In the genomic region with DNA sequence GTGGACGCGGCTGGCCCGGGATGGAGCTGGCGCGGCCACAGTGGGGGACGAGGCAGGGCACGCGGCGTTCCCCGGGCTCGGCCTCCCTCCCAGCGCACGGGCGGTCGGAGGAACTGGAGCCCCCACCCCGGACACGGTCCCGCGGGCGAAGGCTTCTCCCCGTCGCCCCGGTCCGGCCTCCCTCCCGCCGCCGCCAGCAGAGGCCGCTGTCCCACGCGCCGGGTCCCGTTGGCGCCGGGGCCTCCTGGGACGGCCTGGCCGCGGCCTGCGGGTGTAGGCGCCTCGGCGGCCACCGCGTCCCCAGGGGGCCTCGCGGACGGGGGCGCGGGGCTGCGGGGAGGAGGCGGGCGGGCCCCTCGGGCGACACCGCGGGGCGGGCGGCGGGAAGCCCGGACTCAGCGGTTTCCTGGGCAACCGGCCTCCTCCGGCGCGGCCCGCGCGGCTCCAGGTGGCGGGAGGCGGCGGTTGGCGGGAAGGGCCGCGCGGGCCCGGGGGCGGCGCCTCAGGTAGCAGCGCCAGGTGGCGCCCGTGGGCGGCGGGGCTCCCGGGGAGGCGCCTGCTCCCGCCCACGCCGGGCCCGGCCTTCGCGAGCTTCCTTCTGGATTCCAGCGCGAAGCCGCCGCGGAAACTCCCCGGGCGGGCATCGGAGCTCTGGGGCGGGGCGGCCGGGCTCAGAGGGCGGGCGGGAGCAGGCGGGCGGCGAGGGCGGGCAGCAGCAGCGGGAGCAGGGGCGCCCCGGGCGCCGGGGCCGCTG, we compare ENCODE assay signal across 8 cellular contexts. TPM values are rescaled to one million over a fixed set of nuclear protein-coding genes. Genes with fewer than 3 reads are reported as not detected.
A peak's percentile ranks its signal among the peaks of the same experiment; 100 is the strongest.
DNase-seq lines count a peak whose midpoint lies in the region; ATAC-seq and TF ChIP-seq lines count a peak whose summit lies in the region.

No MANE protein-coding gene starts in this region.

- H3K4me3 Mint-ChIP-seq in type B pancreatic cell: no peak overlapping the region

- H2BK5ac ChIP-seq in IMR-90 (ENCODE audit: low read depth, low read length, poor library complexity, severe bottlenecking) (no peak overlapping the region), trophoblast cell (ENCODE audit: low read depth, low read length, poor library complexity) (no peak overlapping the region)

- H2BK15ac ChIP-seq in IMR-90 (ENCODE audit: low read depth, low read length): no peak overlapping the region

- H3K27me3 Mint-ChIP-seq in type B pancreatic cell: peaks cover 5% of the 10 kb centered on the region

- H3K14ac ChIP-seq in IMR-90 (replicated peaks; ENCODE audit: low read depth, low read length) (no peak overlapping the region), trophoblast cell (ENCODE audit: low read length) (peak overlapping the region; percentile 90)

- peak overlapping the region; percentile 60 to 95; a peak in 2 of 4 replicates for H4K8ac ChIP-seq in IMR-90 (ENCODE audit: low read depth in 2 of 2, low read length in 2 of 2)
- H4K8ac ChIP-seq in trophoblast cell (ENCODE audit: low read depth, low read length): peak overlapping the region; percentile 94

- H2AK9ac ChIP-seq in IMR-90 (replicated peaks; ENCODE audit: low read depth, low read length, poor library complexity): peak overlapping the region; percentile 28

- H3K36me3 ChIP-seq in DOHH2 (ENCODE audit: control insufficient read depth, low read length): no peaks in the 10 kb centered on the region
- no peaks in the 10 kb centered on the region for H3K36me3 ChIP-seq in IMR-90 (ENCODE audit: control insufficient read depth, insufficient read depth, low read length)
- H3K36me3 ChIP-seq in RWPE2 (ENCODE audit: low read depth): 0 out of 2 replicates have a peak, but pooled peaks cover 8% of the 10 kb centered on the region
- H3K36me3 ChIP-seq in trophoblast cell (ENCODE audit: control insufficient read depth in 1 of 2, insufficient read depth in 2 of 2, low read length in 2 of 2): no peaks in the 10 kb centered on the region

- H3K4ac ChIP-seq in IMR-90 (ENCODE audit: low read depth, low read length) (no peak overlapping the region), trophoblast cell (ENCODE audit: low read depth, low read length) (no peak overlapping the region)

- TF ChIP-seq RAD21 in IMR-90 (IDR thresholded peaks at IDR 0.05; ENCODE audit: low read length): peak; percentile 71

- no peaks in the 10 kb centered on the region for H3K9me3 Mint-ChIP-seq in activated naive CD4-positive, alpha-beta T cell treated with anti-CD3 and anti-CD28 coated beads, Interleukin-2, amount 50 U/mL, for 72 hours
- no peaks in the 10 kb centered on the region for H3K9me3 Mint-ChIP-seq in type B pancreatic cell

- no peak for TF ChIP-seq POLR2A in IMR-90 (IDR thresholded peaks at IDR 0.05; ENCODE audit: low read depth, low read length)

- H3F3A ChIP-seq in DOHH2 (ENCODE audit: control insufficient read depth, insufficient read depth): peaks cover 4% of the 10 kb centered on the region

- H3K9me3 ChIP-seq in DOHH2 (ENCODE audit: control insufficient read depth, insufficient read depth, low read length): no peaks in the 10 kb centered on the region
- no peaks in the 10 kb centered on the region for H3K9me3 ChIP-seq in IMR-90 (ENCODE audit: control insufficient read depth, insufficient read depth, low read length)
- no peaks in the 10 kb centered on the region for H3K9me3 ChIP-seq in RWPE2 (ENCODE audit: severe bottlenecking)
- H3K9me3 ChIP-seq in trophoblast cell (ENCODE audit: insufficient read depth, low read depth, low read length): no peaks in the 10 kb centered on the region

- no peak overlapping the region; the same call in 1 of the 2 replicates for H4K5ac ChIP-seq in IMR-90 (ENCODE audit: low read depth, low read length)

- peak overlapping the region; percentile 48 for H2BK12ac ChIP-seq in trophoblast cell (ENCODE audit: low read length)

- BruUV-seq in IMR-90 (replicated peaks; lab: Mats Ljungman, UMichigan): no TSS peak

- no peaks in the 10 kb centered on the region for H3K27me3 ChIP-seq in DOHH2 (ENCODE audit: control insufficient read depth, low read length)
- no peaks in the 10 kb centered on the region for H3K27me3 ChIP-seq in IMR-90 (ENCODE audit: control insufficient read depth, insufficient read depth, low read length)
- no peaks in the 10 kb centered on the region for H3K27me3 ChIP-seq in RWPE2 (ENCODE audit: insufficient read depth, poor library complexity, severe bottlenecking)
- H3K27me3 ChIP-seq in trophoblast cell (ENCODE audit: insufficient read depth, low read length): no peaks in the 10 kb centered on the region

- no peaks in the 10 kb centered on the region for H4K20me1 ChIP-seq in DOHH2 (ENCODE audit: control insufficient read depth, insufficient read depth, low read depth, low read length)
- no peaks in the 10 kb centered on the region for H4K20me1 ChIP-seq in IMR-90 (ENCODE audit: insufficient read depth, low read length)

- peak overlapping the region in 1 of 2 donors; percentile 63 for H3K27ac Mint-ChIP-seq in activated naive CD4-positive, alpha-beta T cell treated with anti-CD3 and anti-CD28 coated beads, Interleukin-2, amount 50 U/mL, for 72 hours
- H3K27ac Mint-ChIP-seq in type B pancreatic cell: peak overlapping the region; percentile 89

- H3K4me3 ChIP-seq in DOHH2 (ENCODE audit: low read length) (peak overlapping the region; percentile 75), IMR-90 (ENCODE audit: insufficient read depth, low read depth, low read length) (peak overlapping the region; percentile 74), RWPE2 (ENCODE audit: severe bottlenecking) (peak overlapping the region; percentile 66), trophoblast cell (ENCODE audit: low read depth, low read length) (peak overlapping the region; percentile 73)

- H2BK20ac ChIP-seq in IMR-90 (ENCODE audit: low read depth, low read length): no peak overlapping the region

- no peaks in the 10 kb centered on the region for H3K9me2 ChIP-seq in DOHH2 (replicated peaks; ENCODE audit: control insufficient read depth, low read length)

- ATAC-seq in GM21529 (IDR thresholded peaks at IDR 0.05; ENCODE audit: unreplicated experiment) (peak; percentile 72), IMR-90 (ENCODE audit: low read depth) (peak; percentile 94), RWPE2 (ENCODE audit: low read depth) (peak; percentile 57), Right ventricle myocardium superior (ENCODE audit: poor library complexity) (peak; percentile 94)
- ATAC-seq in activated naive CD4-positive, alpha-beta T cell treated with anti-CD3 and anti-CD28 coated beads, Interleukin-2, amount 50 U/mL, for 72 hours: peak; percentile 84

- H2AK5ac ChIP-seq in IMR-90 (ENCODE audit: low read depth, low read length) (no peak overlapping the region), trophoblast cell (ENCODE audit: low read length) (no peak overlapping the region)

- peak overlapping the region; percentile 64 for H4K12ac ChIP-seq in trophoblast cell (ENCODE audit: low read depth, low read length)

- POLR2A ChIA-PET in IMR-90 (lab: Charles Lee; ENCODE audit: unreplicated experiment): interaction anchor here (0.6 kb wide), 1 partner anchor 18 kb away, joined by 6 read pairs; no protein-coding TSS in a partner anchor

- peaks cover 0 to 9% of the 10 kb centered on the region in 2 donors for H3K36me3 Mint-ChIP-seq in activated naive CD4-positive, alpha-beta T cell treated with anti-CD3 and anti-CD28 coated beads, Interleukin-2, amount 50 U/mL, for 72 hours
- H3K36me3 Mint-ChIP-seq in type B pancreatic cell: peaks cover 5% of the 10 kb centered on the region

- dilution Hi-C loops in IMR-90 (cut with HindIII; ENCODE audit: low sequenced_read_pairs, unreplicated experiment): no loop called here

- H4K91ac ChIP-seq in IMR-90 (ENCODE audit: insufficient read depth, low read depth, low read length): no peak overlapping the region
- peak overlapping the region; percentile 87 for H4K91ac ChIP-seq in trophoblast cell (ENCODE audit: low read depth, low read length)

- CTCF ChIA-PET in IMR-90 (lab: Yijun Ruan, JAX): interaction anchor here (0.6 to 0.7 kb wide), 2 partner anchors 187 to 369 kb away, joined by 3 to 4 read pairs; no protein-coding TSS in a partner anchor

- peaks cover 5% of the 10 kb centered on the region for H3K9me1 ChIP-seq in IMR-90 (ENCODE audit: insufficient read depth, low read length)

- peak; percentile 52 for TF ChIP-seq CTCF in DOHH2 (IDR thresholded peaks at IDR 0.05; ENCODE audit: low read depth, low read length, poor library complexity, severe bottlenecking)
- TF ChIP-seq CTCF in IMR-90 (conservative IDR thresholded peaks at IDR 0.05; ENCODE audit: low read depth, low read length): peak; percentile 77
- TF ChIP-seq CTCF in RWPE2 (IDR thresholded peaks at IDR 0.05; ENCODE audit: poor library complexity, severe bottlenecking): peak; percentile 96
- TF ChIP-seq CTCF in type B pancreatic cell (conservative IDR thresholded peaks at IDR 0.05): peak; percentile 84

- H3K23ac ChIP-seq in IMR-90 (ENCODE audit: low read depth, low read length): no peak overlapping the region; the same call in 1 of the 2 replicates
- H3K23ac ChIP-seq in trophoblast cell (ENCODE audit: low read length): no peak overlapping the region

- H3K4me2 ChIP-seq in DOHH2 (ENCODE audit: low read length): peak overlapping the region; percentile 85
- H3K4me2 ChIP-seq in IMR-90 (ENCODE audit: low read depth, low read length): peak overlapping the region; percentile 23; the same call in 1 of the 2 replicates
- peak overlapping the region; percentile 85 for H3K4me2 ChIP-seq in trophoblast cell (ENCODE audit: low read length)

- H3K4me1 Mint-ChIP-seq in type B pancreatic cell (ENCODE audit: unreplicated experiment): peaks cover 4% of the 10 kb centered on the region

- H3K9ac ChIP-seq in IMR-90 (ENCODE audit: low read depth, low read length) (no peak overlapping the region), trophoblast cell (ENCODE audit: low read length) (no peak overlapping the region)

- peak; percentile 52 for DNase-seq in IMR-90
- DNase-seq in RWPE2 (ENCODE audit: low spot score): peak; percentile 87
- DNase-seq in activated naive CD4-positive, alpha-beta T cell treated with anti-CD3 and anti-CD28 coated beads, Interleukin-2, amount 50 U/mL, for 72 hours (ENCODE audit: low spot score in 2 of 2): peak; percentile 88 to 90
- peak; percentile 85 for DNase-seq in Right ventricle myocardium superior
- DNase-seq in trophoblast cell: peak; percentile 56 to 76
- peak; percentile 85 for DNase-seq in type B pancreatic cell (ENCODE audit: extremely low spot score, unreplicated experiment)

- H2BK120ac ChIP-seq in IMR-90 (ENCODE audit: low read depth, low read length) (no peak overlapping the region), trophoblast cell (ENCODE audit: insufficient read depth, low read length, poor library complexity) (peak overlapping the region; percentile 69)

- no peak overlapping the region for H3K18ac ChIP-seq in IMR-90 (ENCODE audit: low read depth, low read length)
- H3K18ac ChIP-seq in trophoblast cell (ENCODE audit: low read length): peak overlapping the region; percentile 36

- peaks cover 23% of the 10 kb centered on the region for H3K4me1 ChIP-seq in DOHH2 (ENCODE audit: control insufficient read depth, low read length)
- H3K4me1 ChIP-seq in IMR-90 (ENCODE audit: control insufficient read depth, insufficient read depth, low read length): peaks cover 3% of the 10 kb centered on the region; the same call in 1 of the 2 replicates
- H3K4me1 ChIP-seq in RWPE2 (ENCODE audit: insufficient read depth, poor library complexity, severe bottlenecking): peaks cover 5% of the 10 kb centered on the region
- peaks cover 7 to 10% of the 10 kb centered on the region in 2 experiments for H3K4me1 ChIP-seq in trophoblast cell (ENCODE audit: control insufficient read depth in 1 of 2, insufficient read depth in 2 of 2, low read length in 2 of 2)

- H3K56ac ChIP-seq in IMR-90 (ENCODE audit: extremely low read depth, insufficient read depth, low read length): no peak overlapping the region

- H3K27ac ChIP-seq in DOHH2 (ENCODE audit: low read depth, low read length) (no peak overlapping the region), IMR-90 (ENCODE audit: insufficient read depth, low read length) (no peak overlapping the region; the same call in 1 of the 2 replicates), RWPE2 (ENCODE audit: poor library complexity, severe bottlenecking) (peak overlapping the region; percentile 57), trophoblast cell (ENCODE audit: low read depth, low read length) (no peak overlapping the region)

- H3K79me1 ChIP-seq in IMR-90 (ENCODE audit: low read depth in 1 of 2, low read length in 2 of 2): peaks cover 0 to 4% of the 10 kb centered on the region in 2 experiments; a peak in 1 of 4 replicates
- H3K79me1 ChIP-seq in trophoblast cell (ENCODE audit: low read length): peaks cover 10% of the 10 kb centered on the region

- no peaks in the 10 kb centered on the region for H3K79me2 ChIP-seq in DOHH2 (ENCODE audit: control insufficient read depth, low read length)
- H3K79me2 ChIP-seq in trophoblast cell (ENCODE audit: control insufficient read depth, insufficient read depth, low read length, poor library complexity): peaks cover 4% of the 10 kb centered on the region

- H2AFZ ChIP-seq in IMR-90 (replicated peaks; ENCODE audit: low read length, poor library complexity): peak overlapping the region; percentile 96
- H2AFZ ChIP-seq in trophoblast cell (ENCODE audit: insufficient read depth, low read length, poor library complexity): peak overlapping the region; percentile 69

- intact Hi-C loops in IMR-90 (cut with micrococcal nuclease) (loop anchor here (2.0 to 10.0 kb wide), 3 partner anchors 28 to 512 kb away; no protein-coding TSS in a partner anchor), Right ventricle myocardium superior (cut with DNase I) (loop anchor here (5.0 kb wide), 1 partner anchor 184 kb away; no protein-coding TSS in a partner anchor)

- in situ Hi-C loops in IMR-90 (cut with MboI; ENCODE audit: low sequenced_read_pairs): no loop called here

- 0% methylated on average over 38 of the region's 113 CpGs; no CpG with 5 or more reads in 1 of the 2 experiments for WGBS in IMR-90 (ENCODE audit: extremely low coverage in 2 of 2, insufficient read length in 1 of 2), 2 experiments
- WGBS in trophoblast cell (ENCODE audit: extremely low coverage, insufficient coverage, insufficient read length): no CpG with 5 or more reads among the region's 113 CpGs

RNA-seq across cellular contexts. Expression of a gene that starts 26.7 kb away (rescaled TPM):
- total RNA-seq in IMR-90 (2012; rRNA removed) (0.18 and 0.28 TPM in 2 replicates), Right ventricle myocardium superior (3.1 TPM), type B pancreatic cell (ENCODE audit: low replicate concordance) (3.0 and 7.6 TPM in 2 replicates)
- 0.43 and 0.50 TPM in 2 replicates for polyA plus RNA-seq in IMR-90 (2012; rRNA removed)
- polyA plus RNA-seq in IMR-90 (2012; cell fraction: cytosol; rRNA removed): 0.28 and 0.85 TPM in 2 replicates
- 1.4 and 1.7 TPM in 2 replicates for polyA plus RNA-seq in IMR-90 (2012; cell fraction: nucleus; rRNA removed; ENCODE audit: low replicate concordance)
- 10 to 100 TPM in 1 of 2 donors, 1 to 10 TPM in 1; 7.3 to 11.4 TPM for total RNA-seq in activated naive CD4-positive, alpha-beta T cell treated with anti-CD3 and anti-CD28 coated beads, Interleukin-2, amount 50 U/mL, for 72 hours
- polyA plus RNA-seq in trophoblast cell (2013): 6.3 and 6.6 TPM in 2 replicates

RNA-seq across cellular contexts. Expression of a gene that starts 34.2 kb away (rescaled TPM):
- total RNA-seq in IMR-90 (2012; rRNA removed) (under 0.01 and 0.18 TPM in 2 replicates), Right ventricle myocardium superior (2.2 TPM), type B pancreatic cell (ENCODE audit: low replicate concordance) (1.6 and 2.0 TPM in 2 replicates)
- 0.73 and 0.86 TPM in 2 replicates for polyA plus RNA-seq in IMR-90 (2012; rRNA removed)
- polyA plus RNA-seq in IMR-90 (2012; cell fraction: cytosol; rRNA removed): 0.34 and 1.1 TPM in 2 replicates
- 2.6 and 3.5 TPM in 2 replicates for polyA plus RNA-seq in IMR-90 (2012; cell fraction: nucleus; rRNA removed; ENCODE audit: low replicate concordance)
- 1 to 10 TPM in 1 of 2 donors, under 1 TPM in 1; 0.23 to 1.1 TPM for total RNA-seq in activated naive CD4-positive, alpha-beta T cell treated with anti-CD3 and anti-CD28 coated beads, Interleukin-2, amount 50 U/mL, for 72 hours
- polyA plus RNA-seq in trophoblast cell (2013): 0.15 and 0.16 TPM in 2 replicates

Comparison
In these comparisons a context has a peak if more than half of its experiments do, and no peak if none do; other contexts are left out.
1. H3K4me2 ChIP-seq: peak in every context shown above with its lines; median percentile 85 in DOHH2; 85 in trophoblast cell; 23 in IMR-90.